In the genomic region with DNA sequence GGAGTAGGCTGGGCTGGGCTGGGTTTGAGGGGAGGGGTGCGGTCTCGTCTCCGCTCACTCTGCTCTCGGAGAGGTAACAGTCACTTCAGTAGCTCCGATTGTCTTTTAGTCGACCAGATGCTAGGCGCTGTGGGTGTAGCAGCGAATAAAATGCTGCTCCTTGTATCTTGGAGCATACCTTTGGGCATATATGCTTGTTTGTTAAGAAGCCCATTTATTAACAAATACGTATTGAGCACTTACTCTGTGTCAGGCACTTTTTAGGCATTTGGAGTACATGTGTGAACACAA, we compare ENCODE assay signal across 9 cellular contexts. TPM values are rescaled to one million over a fixed set of nuclear protein-coding genes. Genes with fewer than 3 reads are reported as not detected.
DNase-seq lines count a peak whose midpoint lies in the region; ATAC-seq and TF ChIP-seq lines count a peak whose summit lies in the region.
"Had no signal": no experiment of that assay in that cellular context is flagged by ENCODE, and none has a peak within 500 bp of the region (broad histone marks: within the 10 kb centered on the region; RNA-seq: fewer than 3 reads in every experiment).

No MANE protein-coding gene starts in this region.

- H3K27ac ChIP-seq in gastroesophageal sphincter (peak overlapping the region; percentile 39 to 95 (median 88)), gastrocnemius medialis (peak overlapping the region; percentile 78 to 93 (median 86))

- no peak for TF ChIP-seq EP300 in gastroesophageal sphincter (IDR thresholded peaks at IDR 0.05)

- intact Hi-C loops in gastrocnemius medialis (cut with DNase I; ENCODE audit: low total_unique reads), result loop anchor here (1.0 kb wide), 1 partner anchor 212 kb away; no protein-coding TSS in a partner anchor

- H3K4me3 ChIP-seq in AG09309 (ENCODE audit: control insufficient read depth, low read depth, low read length), result peak overlapping the region; percentile 79
- H3K4me3 ChIP-seq in LNCaP clone FGC (ENCODE audit: low read depth, low read length), result peak overlapping the region; percentile 83
- peak overlapping the region; percentile 57 to 76 for H3K4me3 ChIP-seq in gastroesophageal sphincter
- H3K4me3 ChIP-seq in gastrocnemius medialis, result peak overlapping the region; percentile 64 to 95 (median 80)

- in situ Hi-C loops in gastrocnemius medialis (cut with MboI; ENCODE audit: low sequenced_read_pairs in 4 of 4), result no loop called here

- H3K36me3 ChIP-seq in gastroesophageal sphincter (peaks cover 0 to 32% of the 10 kb centered on the region in 2 donors), gastrocnemius medialis (peaks cover 0 to 15% of the 10 kb centered on the region in 2 donors)

- TF ChIP-seq POLR2A in gastroesophageal sphincter (IDR thresholded peaks at IDR 0.05) (no peak), gastrocnemius medialis (IDR thresholded peaks at IDR 0.05) (no peak)

- TF ChIP-seq CTCF in AG09309 (IDR thresholded peaks at IDR 0.05; ENCODE audit: control insufficient read depth, insufficient read depth, low read depth, low read length, missing control alignments) (no peak), LNCaP clone FGC (IDR thresholded peaks at IDR 0.05; ENCODE audit: control insufficient read depth, extremely low read depth, insufficient read depth) (no peak), gastroesophageal sphincter (IDR thresholded peaks at IDR 0.05) (no peak), gastrocnemius medialis (IDR thresholded peaks at IDR 0.05 in 4 of 5, conservative IDR thresholded peaks at IDR 0.05 in 1 of 5) (no peak)

- H3K27me3 ChIP-seq in gastroesophageal sphincter (peaks cover 2% of the 10 kb centered on the region), gastrocnemius medialis (no peaks in the 10 kb centered on the region)

- peaks cover 0 to 35% (median 5%) of the 10 kb centered on the region in 3 donors for H3K4me1 ChIP-seq in gastroesophageal sphincter
- H3K4me1 ChIP-seq in gastrocnemius medialis, result peaks cover 4 to 11% of the 10 kb centered on the region in 2 donors

- WGBS in gastroesophageal sphincter (ENCODE audit: low coverage in 1 of 2), 2 donors, result 3 to 6% methylated on average over 4 to 6 of the region's 9 CpGs

- H3K9me3 ChIP-seq in gastroesophageal sphincter, result no peaks in the 10 kb centered on the region
- no peaks in the 10 kb centered on the region for H3K9me3 ChIP-seq in gastrocnemius medialis

- ATAC-seq in GM21515 (IDR thresholded peaks at IDR 0.05; ENCODE audit: unreplicated experiment), result peak; percentile 21
- ATAC-seq in gastroesophageal sphincter, result no peak
- no peak for ATAC-seq in gastrocnemius medialis

- DNase-seq in AG09309 (ENCODE audit: low read depth), result no peak
- no peak for DNase-seq in LNCaP clone FGC (ENCODE audit: low read depth)
- peak; percentile 41 for DNase-seq in activated T-cell treated with anti-CD3 and anti-CD28 coated beads for 4 hours
- no peak for DNase-seq in gastrocnemius medialis
- DNase-seq in HK-2 (ENCODE audit: unreplicated experiment), result no peak
- no peak for DNase-seq in GM19240 (ENCODE audit: insufficient read length, low spot score)

RNA-seq across cellular contexts. Expression of a gene that starts 0.5 kb away (rescaled TPM):
- total RNA-seq in gastroesophageal sphincter, result 10 to 100 TPM in 1 of 4 donors, 1 to 10 TPM in 3; 7.8 to 13.9 (median 8.6) TPM
- total RNA-seq in gastrocnemius medialis, result 1 to 10 TPM; 6.3 to 10.0 (median 8.0) TPM

RNA-seq across cellular contexts. Expression of a gene that starts 24.5 kb away (rescaled TPM):
- not detected for total RNA-seq in gastroesophageal sphincter
- not detected for total RNA-seq in gastrocnemius medialis
- total RNA-seq: lung microvascular endothelial cell had no signal

RNA-seq across cellular contexts. Expression of a gene that starts 56.7 kb away (rescaled TPM):
- total RNA-seq in gastroesophageal sphincter (1 to 10 TPM; 4.1 to 10.0 (median 5.5) TPM), gastrocnemius medialis (1 to 10 TPM in 1 of 4 donors, under 1 TPM in 3; 0.16 to 2.4 (median 0.59) TPM)
